In the genomic region with DNA sequence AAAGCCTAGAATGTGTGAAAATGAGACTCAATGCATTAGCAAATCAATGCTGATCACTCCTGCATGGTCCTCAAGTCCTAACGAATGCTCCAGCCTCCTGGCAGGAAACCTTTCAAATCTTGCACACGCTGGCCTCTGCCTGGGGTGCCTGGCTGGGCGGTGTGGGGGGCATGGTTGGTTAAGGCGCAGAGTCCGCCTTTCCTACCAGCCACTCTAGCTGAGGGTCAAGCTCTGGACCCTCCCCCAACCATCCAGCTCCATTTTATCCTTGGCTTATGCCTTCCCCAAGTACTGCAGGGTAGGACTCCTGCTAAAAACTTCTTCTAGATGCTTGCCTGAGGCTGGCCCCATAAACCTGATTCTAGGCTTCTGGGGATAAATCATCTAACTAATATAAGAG, we compare ENCODE assay signal across 8 cellular contexts. TPM values are rescaled to one million over a fixed set of nuclear protein-coding genes. Genes with fewer than 3 reads are reported as not detected.
DNase-seq lines count a peak whose midpoint lies in the region; ATAC-seq and TF ChIP-seq lines count a peak whose summit lies in the region.

No MANE protein-coding gene starts in this region.

- H3K4me3 Mint-ChIP-seq in naive B cell: peak overlapping the region; percentile 82 to 92 (median 88)

- DNase-seq in cardiac muscle cell (ENCODE audit: low read depth in 1 of 2, low spot score in 1 of 2) (no peak), left cardiac atrium (no peak), astrocyte of the cerebellum (ENCODE audit: low read depth) (no peak), naive B cell (no peak), upper lobe of right lung (no peak), NCI-H1436 (lab: John Stamatoyannopoulos, UW) (no peak), DMS114 treated with DMSO at 0.1 percent for 48 hours (lab: John Stamatoyannopoulos, UW; ENCODE audit: unreplicated experiment) (no peak)

- H3K9me3 ChIP-seq in cardiac muscle cell (ENCODE audit: low read depth) (no peaks in the 10 kb centered on the region), upper lobe of right lung (peaks cover 8% of the 10 kb centered on the region)

- H3K27me3 Mint-ChIP-seq in naive B cell: peaks cover 0 to 7% (median 4%) of the 10 kb centered on the region in 3 donors

- H3K9me3 Mint-ChIP-seq in naive B cell: peaks cover 0 to 11% (median 4%) of the 10 kb centered on the region in 7 donors

- in situ Hi-C loops in astrocyte of the cerebellum (cut with HindIII; ENCODE audit: low sequenced_read_pairs): no loop called here

- TF ChIP-seq CTCF in cardiac muscle cell (IDR thresholded peaks at IDR 0.05; ENCODE audit: low read depth, low read length): no peak
- TF ChIP-seq CTCF in astrocyte of the cerebellum (IDR thresholded peaks at IDR 0.05; ENCODE audit: low read depth, low read length, missing control alignments): no peak
- TF ChIP-seq CTCF in upper lobe of right lung (IDR thresholded peaks at IDR 0.05): no peak

- ATAC-seq in left cardiac atrium (no peak), naive B cell (ENCODE audit: low read depth in 2 of 2) (no peak), upper lobe of right lung (no peak), GM21515 (IDR thresholded peaks at IDR 0.05; ENCODE audit: unreplicated experiment) (no peak)

- H3K4me1 ChIP-seq in cardiac muscle cell (ENCODE audit: low read depth) (peaks cover 16% of the 10 kb centered on the region), upper lobe of right lung (peaks cover 6% of the 10 kb centered on the region)

- H3K27ac ChIP-seq in cardiac muscle cell: peak overlapping the region; percentile 91
- H3K27ac ChIP-seq in upper lobe of right lung: peak overlapping the region; percentile 78

- peaks cover 13 to 20% (median 13%) of the 10 kb centered on the region in 3 donors for H3K4me1 Mint-ChIP-seq in naive B cell

- H3K4me3 ChIP-seq in cardiac muscle cell: peak overlapping the region; percentile 38
- H3K4me3 ChIP-seq in astrocyte of the cerebellum (ENCODE audit: low read depth, low read length): peak overlapping the region; percentile 49
- peak overlapping the region; percentile 46 for H3K4me3 ChIP-seq in upper lobe of right lung

- peak overlapping the region in 2 of 6 donors; percentile 69 to 88 for H3K27ac Mint-ChIP-seq in naive B cell

- no peaks in the 10 kb centered on the region for H3K36me3 Mint-ChIP-seq in naive B cell

- intact Hi-C loops in left cardiac atrium (cut with DNase I) (no loop called here), upper lobe of right lung (cut with DNase I) (loop anchor here (10.0 kb wide), 1 partner anchor 69 kb away; no protein-coding TSS in a partner anchor)

- H3K27me3 ChIP-seq in cardiac muscle cell (no peaks in the 10 kb centered on the region), upper lobe of right lung (no peaks in the 10 kb centered on the region)

- H3K36me3 ChIP-seq in cardiac muscle cell: no peaks in the 10 kb centered on the region
- no peaks in the 10 kb centered on the region for H3K36me3 ChIP-seq in upper lobe of right lung

RNA-seq across cellular contexts. Expression of a gene that starts 0.8 kb away (rescaled TPM):
- total RNA-seq in cardiac muscle cell: 23.4 and 29.9 TPM in 2 replicates
- polyA plus RNA-seq in cardiac muscle cell: 18.9 and 19.0 TPM in 2 replicates
- 10 to 100 TPM in 1 of 2 donors, 1 to 10 TPM in 1; 9.7 to 12.3 TPM for total RNA-seq in left cardiac atrium
- polyA plus RNA-seq in naive B cell (ENCODE audit: low read depth in 6 of 6): 1 to 10 TPM in 5 of 6 donors, not detected in 1; 1.2 to 2.6 (median 2.5) TPM
- 47.5 TPM for total RNA-seq in upper lobe of right lung
